26 cellular contexts compared by ENCODE assay signal in the genomic region with DNA sequence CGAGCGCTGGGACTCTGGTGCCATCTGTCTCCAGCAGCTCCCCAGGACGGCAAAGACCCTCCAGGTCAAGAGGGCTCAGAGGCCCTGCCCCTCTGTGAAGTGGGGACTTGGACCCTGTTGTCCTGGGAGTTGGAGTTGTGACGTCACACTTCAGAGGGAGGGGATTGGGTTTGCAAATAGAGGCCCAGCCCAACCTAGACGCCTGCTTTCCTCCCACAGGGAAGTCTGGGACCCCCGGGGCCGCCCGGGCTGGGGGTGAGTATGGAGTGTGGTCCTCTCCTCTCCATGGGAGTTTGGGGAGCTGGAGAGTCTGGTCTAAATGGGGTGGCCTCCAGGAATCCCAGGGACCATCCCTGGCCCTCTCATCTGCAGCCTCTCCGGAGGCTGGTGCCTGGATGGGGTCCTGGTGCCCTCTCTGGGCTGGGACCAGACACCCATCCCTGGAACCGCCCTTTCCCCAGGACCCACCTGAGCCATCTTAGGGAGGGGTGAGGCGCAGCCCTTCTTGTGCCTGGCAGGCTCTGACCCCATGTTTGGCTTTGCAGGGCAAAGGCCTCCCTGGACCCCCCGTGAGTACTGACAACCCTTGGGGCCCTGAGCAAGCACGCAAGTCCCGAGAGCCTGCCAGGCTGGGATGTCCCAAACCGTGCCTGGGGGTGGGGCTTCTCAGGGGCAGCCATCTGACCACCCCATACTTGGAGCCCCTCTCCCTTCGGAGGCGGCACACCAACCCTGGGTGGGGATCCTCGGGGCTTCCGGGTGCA. TPM values are rescaled to one million over a fixed set of nuclear protein-coding genes. Genes with fewer than 3 reads are reported as not detected.
"Had no signal": no experiment of that assay in that cellular context is flagged by ENCODE, and none has a peak within 500 bp of the region (broad histone marks: within the 10 kb centered on the region; RNA-seq: fewer than 3 reads in every experiment).

No MANE protein-coding gene starts in this region.

- H3K9me3 ChIP-seq: ascending aorta, body of pancreas had no signal

- H3K4me3 ChIP-seq: ascending aorta, body of pancreas had no signal

- H3K36me3 ChIP-seq: ascending aorta had no signal

- DNase-seq: activated B cell treated with CpG ODN at 0.5 μM for 24 hours; activated CD4-positive, alpha-beta T cell treated with anti-CD3 and anti-CD28 coated beads for 1 hour; activated CD4-positive, alpha-beta T cell treated with anti-CD3 and anti-CD28 coated beads, Interleukin-2, amount 10 ng/mL, durations not matched to agents 24 days and 14 days; activated CD4-positive, alpha-beta T cell treated with anti-CD3 and anti-CD28 coated beads, Interleukin-2, amount 50 U/mL, for 48 hours; activated CD8-positive, alpha-beta memory T cell treated with anti-CD3 and anti-CD28 coated beads, Interleukin-2, amount 10 ng/mL, durations not matched to agents 7 days and 5 days; activated effector memory CD4-positive, alpha-beta T cell treated with anti-CD3 and anti-CD28 coated beads, Interleukin-2, amount 50 U/mL, for 16 hours; activated naive CD4-positive, alpha-beta T cell treated with Interleukin-2 at 50 U/mL for 16 hours; activated naive CD8-positive, alpha-beta T cell treated with anti-CD3 and anti-CD28 coated beads, Interleukin-2, amount 50 U/mL, for 24 hours; activated T-cell treated with anti-CD3 and anti-CD28 coated beads, Interleukin-2, amount 50 U/mL, for 24 hours; amniotic stem cell; body of pancreas; central memory CD4-positive, alpha-beta T cell; Kasumi-1; NCI-H1048; NCI-H146; NCI-H187 treated with DMSO at 0.1 percent for 48 hours; NCI-H2081 treated with DMSO at 0.1 percent for 48 hours; NCI-H446; NCI-H524; PC-3; SIG-M5; T-helper 17 cell; T-helper 9 cell had no signal

- H3K27ac ChIP-seq: ascending aorta, body of pancreas had no signal

RNA-seq across cellular contexts. Expression of a gene that starts 4.3 kb away (rescaled TPM):
- total RNA-seq: activated CD4-positive, alpha-beta T cell treated with anti-CD3 and anti-CD28 coated beads, Interleukin-2, amount 10 ng/mL, durations not matched to agents 24 days and 14 days; activated naive CD4-positive, alpha-beta T cell treated with anti-CD3 and anti-CD28 coated beads, Interleukin-2, amount 50 U/mL, for 72 hours; bronchial epithelial cell; T-helper 17 cell had no signal
